In genomic region chr5:122362361-122362760, GRCh38 we compare ENCODE assay signal across 17 cellular contexts.
"Had no signal": no experiment of that assay in that cellular context is flagged by ENCODE, and none has a peak within 500 bp of the region (broad histone marks: within the 10 kb centered on the region; RNA-seq: fewer than 3 reads in every experiment).

No MANE protein-coding gene starts in this region.

- H3K27me3 Mint-ChIP-seq: activated naive CD4-positive, alpha-beta T cell treated with anti-CD3 and anti-CD28 coated beads, Interleukin-2, amount 10 ng/mL, durations not matched to agents 7 days and 5 days; activated naive CD8-positive, alpha-beta T cell treated with anti-CD3 and anti-CD28 coated beads, Interleukin-2, amount 50 U/mL, for 24 hours; stimulated activated naive CD8-positive, alpha-beta T cell treated with anti-CD3 and anti-CD28 coated beads, Interleukin-15, amount 100 ng/mL, for 72 hours had no signal

- H3K4me3 Mint-ChIP-seq: activated naive CD4-positive, alpha-beta T cell treated with anti-CD3 and anti-CD28 coated beads, Interleukin-2, amount 10 ng/mL, durations not matched to agents 7 days and 5 days; activated naive CD8-positive, alpha-beta T cell treated with anti-CD3 and anti-CD28 coated beads, Interleukin-2, amount 50 U/mL, for 24 hours; natural killer cell; stimulated activated naive CD8-positive, alpha-beta T cell treated with anti-CD3 and anti-CD28 coated beads, Interleukin-15, amount 100 ng/mL, for 72 hours; T-helper 1 cell treated with Interleukin-12 subunit alpha and Interleukin-12 subunit beta and Interleukin-4 antibody, amounts not matched to agents 30 μg/mL and 1 μg/mL, for 36 hours had no signal

- H3K9me3 Mint-ChIP-seq: activated naive CD4-positive, alpha-beta T cell treated with anti-CD3 and anti-CD28 coated beads, Interleukin-2, amount 10 ng/mL, durations not matched to agents 7 days and 5 days; activated naive CD8-positive, alpha-beta T cell treated with anti-CD3 and anti-CD28 coated beads, Interleukin-2, amount 50 U/mL, for 24 hours; stimulated activated naive CD8-positive, alpha-beta T cell treated with anti-CD3 and anti-CD28 coated beads, Interleukin-15, amount 100 ng/mL, for 72 hours; T-helper 1 cell treated with Interleukin-12 subunit alpha and Interleukin-12 subunit beta and Interleukin-4 antibody, amounts not matched to agents 30 μg/mL and 1 μg/mL, for 36 hours had no signal

- H3K27ac Mint-ChIP-seq: activated naive CD4-positive, alpha-beta T cell treated with anti-CD3 and anti-CD28 coated beads, Interleukin-2, amount 10 ng/mL, durations not matched to agents 7 days and 5 days; activated naive CD8-positive, alpha-beta T cell treated with anti-CD3 and anti-CD28 coated beads, Interleukin-2, amount 50 U/mL, for 24 hours; natural killer cell; stimulated activated naive CD8-positive, alpha-beta T cell treated with anti-CD3 and anti-CD28 coated beads, Interleukin-15, amount 100 ng/mL, for 72 hours; T-helper 1 cell treated with Interleukin-12 subunit alpha and Interleukin-12 subunit beta and Interleukin-4 antibody, amounts not matched to agents 30 μg/mL and 1 μg/mL, for 36 hours had no signal

- H3K4me1 Mint-ChIP-seq: activated naive CD4-positive, alpha-beta T cell treated with anti-CD3 and anti-CD28 coated beads, Interleukin-2, amount 10 ng/mL, durations not matched to agents 7 days and 5 days; activated naive CD8-positive, alpha-beta T cell treated with anti-CD3 and anti-CD28 coated beads, Interleukin-2, amount 50 U/mL, for 24 hours; natural killer cell; stimulated activated naive CD8-positive, alpha-beta T cell treated with anti-CD3 and anti-CD28 coated beads, Interleukin-15, amount 100 ng/mL, for 72 hours had no signal

- H3K4me3 ChIP-seq: dorsolateral prefrontal cortex, gastrocnemius medialis had no signal

- DNase-seq: activated CD4-positive, alpha-beta T cell treated with anti-CD3 and anti-CD28 coated beads, Interleukin-2, amount 50 U/mL, for 1 hour; activated CD8-positive, alpha-beta memory T cell treated with anti-CD3 and anti-CD28 coated beads for 24 hours; activated CD8-positive, alpha-beta memory T cell treated with anti-CD3 and anti-CD28 coated beads, Interleukin-2, amount 50 U/mL, for 48 hours; activated effector memory CD4-positive, alpha-beta T cell treated with Interleukin-2 at 50 U/mL for 16 hours; activated naive CD4-positive, alpha-beta T cell treated with anti-CD3 and anti-CD28 coated beads, Interleukin-2, amount 10 ng/mL, durations not matched to agents 7 days and 5 days; activated naive CD8-positive, alpha-beta T cell treated with anti-CD3 and anti-CD28 coated beads, Interleukin-2, amount 50 U/mL, for 24 hours; activated T-cell treated with anti-CD3 and anti-CD28 coated beads, Interleukin-2, amount 50 U/mL, for 48 hours; aorta; dorsolateral prefrontal cortex; gastrocnemius medialis; mesenchymal stem cell; natural killer cell; retina; SIG-M5; stimulated activated naive CD8-positive, alpha-beta T cell treated with anti-CD3 and anti-CD28 coated beads, Interleukin-15, amount 100 ng/mL, for 72 hours had no signal

- H3K36me3 Mint-ChIP-seq: activated naive CD4-positive, alpha-beta T cell treated with anti-CD3 and anti-CD28 coated beads, Interleukin-2, amount 10 ng/mL, durations not matched to agents 7 days and 5 days; natural killer cell had no signal

- ATAC-seq: activated CD4-positive, CD25-positive, alpha-beta regulatory T cell treated with anti-CD3 and anti-CD28 coated beads, Interleukin-2, amount 50 U/mL, for 24 hours; activated naive CD8-positive, alpha-beta T cell treated with anti-CD3 and anti-CD28 coated beads, Interleukin-2, amount 50 U/mL, for 24 hours; gastrocnemius medialis; natural killer cell; stimulated activated naive CD8-positive, alpha-beta T cell treated with anti-CD3 and anti-CD28 coated beads, Interleukin-15, amount 100 ng/mL, for 72 hours had no signal
